Comparison of ENCODE assay signal across 8 cellular contexts in the genomic region with DNA sequence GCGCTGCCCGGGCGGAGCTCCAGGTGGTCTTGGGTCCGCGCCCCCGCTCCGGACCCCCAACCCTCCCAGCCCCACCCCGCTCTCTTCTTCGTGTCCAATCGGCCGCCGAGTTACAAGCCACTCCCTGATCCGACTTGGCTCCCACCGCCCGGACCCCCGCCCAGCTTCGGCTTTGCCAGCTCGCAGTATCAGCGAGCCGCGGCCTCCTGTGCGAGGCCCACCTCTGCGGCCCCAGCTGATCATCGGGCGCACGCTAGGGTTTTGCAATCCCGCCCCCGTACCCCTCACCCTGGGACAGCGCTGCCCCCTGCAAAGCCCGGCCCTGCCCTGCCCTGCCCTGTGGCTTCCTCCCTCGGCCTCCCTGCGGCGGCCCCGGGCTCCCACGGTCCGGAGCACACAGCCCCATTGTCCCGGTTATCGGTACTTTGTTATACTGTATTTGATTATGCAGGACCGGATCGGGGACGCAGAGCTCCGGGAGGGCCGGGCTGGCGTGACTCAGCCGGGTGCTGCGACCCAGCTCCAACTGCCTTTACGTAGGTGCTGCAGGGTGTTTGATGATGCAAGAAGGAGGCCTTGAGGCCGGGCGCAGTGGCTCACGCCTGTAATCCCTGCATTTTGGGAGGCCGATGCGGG. TPM values are rescaled to one million over a fixed set of nuclear protein-coding genes. Genes with fewer than 3 reads are reported as not detected.
DNase-seq lines count a peak whose midpoint lies in the region; ATAC-seq and TF ChIP-seq lines count a peak whose summit lies in the region.

No MANE protein-coding gene starts in this region.

- no peaks in the 10 kb centered on the region for H3K36me3 ChIP-seq in RWPE2 (ENCODE audit: low read depth)

- no peaks in the 10 kb centered on the region for H3K4me1 ChIP-seq in RWPE2 (ENCODE audit: insufficient read depth, poor library complexity, severe bottlenecking)

- peak overlapping the region; percentile 85 for H3K4me3 ChIP-seq in RWPE2 (ENCODE audit: severe bottlenecking)
- peak overlapping the region; percentile 89 for H3K4me3 ChIP-seq in iPS-18c (ENCODE audit: insufficient read depth, low read depth, low read length)

- H3K27ac ChIP-seq in RWPE2 (ENCODE audit: poor library complexity, severe bottlenecking): peak overlapping the region; percentile 81

- H3K27me3 ChIP-seq in RWPE2 (ENCODE audit: insufficient read depth, poor library complexity, severe bottlenecking): no peaks in the 10 kb centered on the region

- no peak for TF ChIP-seq CTCF in RWPE2 (IDR thresholded peaks at IDR 0.05; ENCODE audit: poor library complexity, severe bottlenecking)

- H3K9me3 ChIP-seq in RWPE2 (ENCODE audit: severe bottlenecking): no peaks in the 10 kb centered on the region
- no peaks in the 10 kb centered on the region for H3K9me3 ChIP-seq in iPS-18c (ENCODE audit: control insufficient read depth, insufficient read depth, low read length)

- DNase-seq in Daoy (ENCODE audit: low read depth) (peak; percentile 48), RWPE2 (ENCODE audit: low spot score) (no peak), amniotic epithelial cell (ENCODE audit: low read depth) (peak; percentile 76), AG08396 (ENCODE audit: low spot score) (no peak), RKO (ENCODE audit: low spot score) (no peak)
- DNase-seq in stimulated activated CD4-positive, alpha-beta T cell treated with anti-CD3 and anti-CD28 coated beads, Interleukin-2, amount 100 ng/mL, for 48 hours: peak; percentile 15 to 23

- ATAC-seq in HG03108 (IDR thresholded peaks at IDR 0.05; ENCODE audit: unreplicated experiment) (peak; percentile 12), RWPE2 (ENCODE audit: low read depth) (peak; percentile 72)

RNA-seq across cellular contexts. Expression of a gene that starts 0.6 kb away (rescaled TPM):
- total RNA-seq in Daoy (2014; rRNA removed; shearing (Covaris generic)): 1.2 and 3.0 TPM in 2 replicates

RNA-seq across cellular contexts. Expression of a gene that starts 10.1 kb away (rescaled TPM):
- total RNA-seq in Daoy (2014; rRNA removed; shearing (Covaris generic)): 0.42 and 1.9 TPM in 2 replicates

RNA-seq across cellular contexts. Expression of a gene that starts 14.8 kb away (rescaled TPM):
- total RNA-seq in Daoy (2014; rRNA removed; shearing (Covaris generic)): 2.2 and 7.1 TPM in 2 replicates

RNA-seq across cellular contexts. Expression of a gene that starts 34.9 kb away (rescaled TPM):
- total RNA-seq in Daoy (2014; rRNA removed; shearing (Covaris generic)): 152 and 173 TPM in 2 replicates

RNA-seq across cellular contexts. Expression of a gene that starts 40.0 kb away (rescaled TPM):
- total RNA-seq in Daoy (2014; rRNA removed; shearing (Covaris generic)): 11.0 and 12.4 TPM in 2 replicates

Comparison
In these comparisons a context has a peak if more than half of its experiments do, and no peak if none do; other contexts are left out.
1. DNase-seq: peak in Daoy (single experiment), amniotic epithelial cell (single experiment) and stimulated activated CD4-positive, alpha-beta T cell treated with anti-CD3 and anti-CD28 coated beads, Interleukin-2, amount 100 ng/mL, for 48 hours (2 of 2); none in RWPE2 (single experiment), AG08396 (single experiment) and RKO (single experiment).